Comparison of ENCODE assay signal across 20 cellular contexts in the genomic region with DNA sequence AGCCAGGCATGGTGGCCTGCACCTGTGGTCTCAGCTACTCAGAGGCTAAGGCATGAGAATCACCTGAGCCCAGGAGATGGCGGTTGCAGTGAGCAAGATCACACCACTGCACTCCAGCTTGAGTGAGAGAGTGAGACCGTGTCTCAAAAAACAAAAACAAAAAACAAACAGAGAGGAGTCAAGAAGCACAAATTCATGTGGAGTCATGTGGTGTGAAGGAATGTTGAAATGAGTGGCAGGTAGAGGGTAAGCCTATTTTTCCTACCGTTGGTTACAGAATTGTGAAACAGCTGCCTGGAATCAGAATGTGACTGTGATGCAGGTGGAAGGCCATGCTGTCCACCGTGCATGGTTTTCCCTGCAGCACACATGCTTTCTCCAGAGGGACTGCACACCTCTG. TPM values are rescaled to one million over a fixed set of nuclear protein-coding genes. Genes with fewer than 3 reads are reported as not detected.
A peak's percentile ranks its signal among the peaks of the same experiment; 100 is the strongest.
DNase-seq lines count a peak whose midpoint lies in the region; ATAC-seq lines count a peak whose summit lies in the region.
"Had no signal": no experiment of that assay in that cellular context is flagged by ENCODE, and none has a peak within 500 bp of the region (broad histone marks: within the 10 kb centered on the region; RNA-seq: fewer than 3 reads in every experiment).

No MANE protein-coding gene starts in this region.

- H3K9me3 Mint-ChIP-seq in memory B cell = peaks cover 8% of the 10 kb centered on the region
- H3K9me3 Mint-ChIP-seq: CD4-positive, alpha-beta T cell had no signal

- peak; percentile 12 for DNase-seq in activated CD8-positive, alpha-beta memory T cell treated with anti-CD3 and anti-CD28 coated beads, Interleukin-2, amount 50 U/mL, for 48 hours
- no peak for DNase-seq in activated CD8-positive, alpha-beta memory T cell treated with anti-CD3 and anti-CD28 coated beads, Interleukin-2, amount 50 U/mL, for 4 hours
- DNase-seq in memory B cell (ENCODE audit: low spot score in 2 of 2) (no peak), posterior vena cava (ENCODE audit: low spot score) (peak; percentile 17), left cardiac atrium (no peak)
- DNase-seq: 8988T; ACHN; AML-193; BE2C; CD4-positive, alpha-beta T cell; CD8-positive, alpha-beta memory T cell; DMS 273 treated with DMSO at 0.1 percent for 48 hours; DMS79; EL; GDM1; GOT3 had no signal

- peaks cover 7% of the 10 kb centered on the region for H3K36me3 Mint-ChIP-seq in memory B cell
- H3K36me3 Mint-ChIP-seq: CD14-positive monocyte had no signal

- intact Hi-C loops in posterior vena cava (cut with DNase I) (loop anchor here (5.0 kb wide), 1 partner anchor 34 kb away; no protein-coding TSS in a partner anchor), left cardiac atrium (cut with DNase I) (loop anchor here in 1 of 2 donors (5.0 kb wide), 1 partner anchor 34 kb away; no protein-coding TSS in a partner anchor)

- no peak overlapping the region for H3K4me3 Mint-ChIP-seq in memory B cell
- H3K4me3 Mint-ChIP-seq: CD4-positive, alpha-beta T cell; CD8-positive, alpha-beta memory T cell had no signal

- H3K27me3 Mint-ChIP-seq in memory B cell = no peaks in the 10 kb centered on the region
- H3K27me3 Mint-ChIP-seq: CD4-positive, alpha-beta T cell had no signal

- peak overlapping the region; percentile 1 for H3K27ac Mint-ChIP-seq in memory B cell
- H3K27ac Mint-ChIP-seq: CD14-positive monocyte; CD4-positive, alpha-beta T cell had no signal

- ATAC-seq in memory B cell (ENCODE audit: low read depth) = no peak
- no peak for ATAC-seq in left cardiac atrium
- ATAC-seq in GM21717 (IDR thresholded peaks at IDR 0.05; ENCODE audit: unreplicated experiment) = no peak
- ATAC-seq: A549, GM12878 had no signal

- H3K4me1 Mint-ChIP-seq in memory B cell = peaks cover 3% of the 10 kb centered on the region

RNA-seq across cellular contexts. Expression of a gene that starts 23.7 kb away (rescaled TPM):
- 10 to 100 TPM; 33.0 to 37.9 TPM for total RNA-seq in posterior vena cava
- total RNA-seq in left cardiac atrium = 10 to 100 TPM; 30.6 to 37.3 TPM

Comparison
In these comparisons a context has a peak if more than half of its experiments do, and no peak if none do; other contexts are left out.
1. DNase-seq: peak in activated CD8-positive, alpha-beta memory T cell treated with anti-CD3 and anti-CD28 coated beads, Interleukin-2, amount 50 U/mL, for 48 hours (single experiment) and posterior vena cava (single experiment); none in activated CD8-positive, alpha-beta memory T cell treated with anti-CD3 and anti-CD28 coated beads, Interleukin-2, amount 50 U/mL, for 4 hours (single experiment), memory B cell (0 of 2) and left cardiac atrium (single experiment).